In the genomic region with DNA sequence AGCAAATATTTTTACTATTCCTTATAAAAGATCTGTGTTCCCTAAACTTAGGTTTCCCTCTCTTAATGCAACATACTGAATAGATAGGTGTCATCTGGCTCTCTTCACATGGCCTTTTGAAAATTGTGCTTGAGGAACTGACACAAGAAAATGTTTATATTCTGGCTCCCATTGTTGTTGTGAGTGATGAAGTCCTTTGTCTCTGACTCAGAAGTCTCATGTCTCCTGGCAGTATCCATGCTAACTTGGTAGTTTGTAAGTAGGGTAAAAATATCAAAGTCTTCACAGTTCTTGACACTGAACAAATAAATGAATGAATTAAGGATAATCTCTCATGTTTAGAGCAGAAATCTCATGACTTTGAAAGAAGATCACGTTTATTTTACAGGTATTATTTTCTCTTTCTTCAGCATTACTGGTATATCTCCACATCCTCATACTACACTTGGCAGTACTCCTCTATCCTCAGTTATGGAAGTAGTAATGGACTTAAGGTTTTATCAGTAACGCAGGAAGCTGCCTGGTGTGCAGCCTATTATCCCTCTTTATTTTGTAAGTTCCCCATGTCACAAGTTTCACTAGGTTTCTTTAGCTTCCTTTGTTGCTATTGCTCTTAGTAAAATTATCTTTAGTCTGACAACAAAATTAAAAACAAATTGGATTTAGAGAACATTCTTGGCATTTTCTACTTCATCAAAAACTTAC, we compare ENCODE assay signal across 21 cellular contexts. TPM values are rescaled to one million over a fixed set of nuclear protein-coding genes. Genes with fewer than 3 reads are reported as not detected.
A peak's percentile ranks its signal among the peaks of the same experiment; 100 is the strongest.
DNase-seq lines count a peak whose midpoint lies in the region; ATAC-seq, FAIRE-seq and TF ChIP-seq lines count a peak whose summit lies in the region.
"Had no signal": no experiment of that assay in that cellular context is flagged by ENCODE, and none has a peak within 500 bp of the region (broad histone marks: within the 10 kb centered on the region; RNA-seq: fewer than 3 reads in every experiment).

No MANE protein-coding gene starts in this region.

- no peaks in the 10 kb centered on the region for H3K79me2 ChIP-seq in mesendoderm (ENCODE audit: control insufficient read depth, insufficient read depth, low read length)

- no peak overlapping the region for H3K4me3 Mint-ChIP-seq in Caco-2 (ENCODE audit: unreplicated experiment)
- H3K4me3 Mint-ChIP-seq: CD8-positive, alpha-beta T cell had no signal

- no peak overlapping the region for H2AK5ac ChIP-seq in mesendoderm (ENCODE audit: low read length)

- no peaks in the 10 kb centered on the region for H3K9me3 ChIP-seq in Caco-2
- no peaks in the 10 kb centered on the region for H3K9me3 ChIP-seq in pancreas
- H3K9me3 ChIP-seq: BLaER1 treated with 17β-estradiol and CSF1 and Interleukin-3, amounts not matched to agents 10 nM and 100 nM; HAP-1 had no signal

- H3K27me3 ChIP-seq in Caco-2 (replicated peaks; ENCODE audit: control insufficient read depth, insufficient read depth, low read length) (no peaks in the 10 kb centered on the region), brain microvascular endothelial cell (replicated peaks) (no peaks in the 10 kb centered on the region), mesendoderm (ENCODE audit: insufficient read depth, low read length, poor library complexity) (no peaks in the 10 kb centered on the region), pancreas (no peaks in the 10 kb centered on the region)
- H3K27me3 ChIP-seq: BLaER1 treated with 17β-estradiol and CSF1 and Interleukin-3, amounts not matched to agents 10 nM and 100 nM had no signal

- H2BK15ac ChIP-seq in mesendoderm (replicated peaks; ENCODE audit: low read depth): no peak overlapping the region

- DNase-seq in Caco-2: no peak
- peak; percentile 32 for DNase-seq in M059J (ENCODE audit: low read depth)
- DNase-seq in brain microvascular endothelial cell: no peak
- peak; percentile 55 for DNase-seq in mesendoderm
- DNase-seq in AG08396 (ENCODE audit: low spot score): no peak
- DNase-seq in pancreas: no peak
- DNase-seq in SW480 (ENCODE audit: low spot score): no peak
- no peak for DNase-seq in GDM1 (lab: John Stamatoyannopoulos, UW)
- DNase-seq: CD8-positive, alpha-beta T cell; DMS53; NCI-H1105; NCI-H1694; NCI-H2227 treated with DMSO at 0.1 percent for 48 hours; NCI-H510A treated with DMSO at 0.1 percent for 48 hours; NCI-H774; SHP77 treated with DMSO at 0.1 percent for 48 hours had no signal

- H3K27ac ChIP-seq in brain microvascular endothelial cell: peak overlapping the region; percentile 6
- H3K27ac ChIP-seq in mesendoderm (ENCODE audit: low read depth, low read length): no peak overlapping the region
- no peak overlapping the region for H3K27ac ChIP-seq in pancreas
- H3K27ac ChIP-seq: BLaER1 treated with 17β-estradiol and CSF1 and Interleukin-3, amounts not matched to agents 10 nM and 100 nM had no signal

- peaks cover 11% of the 10 kb centered on the region for H3K4me1 Mint-ChIP-seq in Caco-2 (ENCODE audit: low read depth, unreplicated experiment)

- intact Hi-C loops in Caco-2 (cut with micrococcal nuclease; ENCODE audit: unreplicated experiment) (no loop called here), pancreas (cut with DNase I) (no loop called here)

- no peak for FAIRE-seq in pancreas (lab: Jason Lieb, UNC)
- FAIRE-seq: A204.1, K562 had no signal

- no peak overlapping the region for H3K18ac ChIP-seq in mesendoderm (ENCODE audit: low read length)

- peak overlapping the region; percentile 13 for H3K27ac Mint-ChIP-seq in Caco-2 (ENCODE audit: unreplicated experiment)
- H3K27ac Mint-ChIP-seq: CD8-positive, alpha-beta T cell had no signal

- H3K56ac ChIP-seq in mesendoderm (ENCODE audit: low read length): no peak overlapping the region

- no peak overlapping the region for H3K4ac ChIP-seq in mesendoderm (ENCODE audit: low read depth, low read length)

- no peak overlapping the region for H2BK5ac ChIP-seq in mesendoderm (ENCODE audit: low read length)

- TF ChIP-seq CTCF in Caco-2 (IDR thresholded peaks at IDR 0.05; ENCODE audit: insufficient read depth in 1 of 2, low read depth in 1 of 2, low read length in 1 of 2, severe bottlenecking in 1 of 2, unreplicated experiment in 1 of 2): no peak
- no peak for TF ChIP-seq CTCF in brain microvascular endothelial cell (IDR thresholded peaks at IDR 0.05; ENCODE audit: low read depth, low read length, missing control alignments)
- no peak for TF ChIP-seq CTCF in pancreas (IDR thresholded peaks at IDR 0.05)

- POLR2A ChIA-PET in Caco-2 (lab: Charles Lee): no interaction called here

- no TSS peak for BruUV-seq in Caco-2 (replicated peaks; lab: Mats Ljungman, UMichigan)

- H3K9ac ChIP-seq in mesendoderm (ENCODE audit: low read length): no peak overlapping the region
- H3K9ac ChIP-seq: BLaER1 treated with 17β-estradiol and CSF1 and Interleukin-3, amounts not matched to agents 10 nM and 100 nM had no signal

- no peaks in the 10 kb centered on the region for H3K36me3 Mint-ChIP-seq in Caco-2 (ENCODE audit: insufficient read depth, unreplicated experiment)
- H3K36me3 Mint-ChIP-seq: CD8-positive, alpha-beta T cell had no signal

- H3K23ac ChIP-seq in mesendoderm (ENCODE audit: low read length): no peak overlapping the region

- ATAC-seq in pancreas: no peak
- ATAC-seq: CD8-positive, alpha-beta T cell; K562 had no signal

- no peak overlapping the region for H4K5ac ChIP-seq in mesendoderm (ENCODE audit: low read length)

- no peak overlapping the region for H2BK120ac ChIP-seq in mesendoderm (ENCODE audit: low read depth, low read length)

- no peak overlapping the region for H3K4me2 ChIP-seq in mesendoderm (ENCODE audit: low read length)
- H3K4me2 ChIP-seq: BLaER1 treated with 17β-estradiol and CSF1 and Interleukin-3, amounts not matched to agents 10 nM and 100 nM had no signal

- CTCF ChIA-PET in Caco-2 (lab: Charles Lee): no interaction called here

- no peak overlapping the region for H4K8ac ChIP-seq in mesendoderm (ENCODE audit: low read depth, low read length)

- H3K27me3 Mint-ChIP-seq in Caco-2 (ENCODE audit: insufficient read depth, unreplicated experiment): no peaks in the 10 kb centered on the region

- peaks cover 7% of the 10 kb centered on the region for H3K9me3 Mint-ChIP-seq in Caco-2 (ENCODE audit: unreplicated experiment)

- no CpG with 5 or more reads among the region's 2 CpGs for WGBS in mesendoderm (ENCODE audit: extremely low coverage, insufficient coverage, low lambda C conversion rate)
- WGBS in pancreas, 2 donors: 43 to 44% methylated on average over 2 of the region's 2 CpGs

- in situ Hi-C loops in brain microvascular endothelial cell (cut with HindIII; ENCODE audit: low pct_ligation_motif_present, low sequenced_read_pairs): no loop called here

- H3K36me3 ChIP-seq in Caco-2 (ENCODE audit: control insufficient read depth, insufficient read depth, low read length) (no peaks in the 10 kb centered on the region), brain microvascular endothelial cell (replicated peaks) (no peaks in the 10 kb centered on the region), mesendoderm (ENCODE audit: control insufficient read depth, insufficient read depth, low read length) (no peaks in the 10 kb centered on the region), pancreas (no peaks in the 10 kb centered on the region)
- H3K36me3 ChIP-seq: BLaER1 treated with 17β-estradiol and CSF1 and Interleukin-3, amounts not matched to agents 10 nM and 100 nM; HAP-1 had no signal

- peaks cover 16% of the 10 kb centered on the region; the same call in 1 of the 2 replicates for H3K4me1 ChIP-seq in Caco-2
- H3K4me1 ChIP-seq in mesendoderm (ENCODE audit: control insufficient read depth, low read depth, low read length): no peaks in the 10 kb centered on the region
- H3K4me1 ChIP-seq in pancreas: no peaks in the 10 kb centered on the region
- H3K4me1 ChIP-seq: BLaER1 treated with 17β-estradiol and CSF1 and Interleukin-3, amounts not matched to agents 10 nM and 100 nM; HAP-1 had no signal

- H3K79me1 ChIP-seq in mesendoderm (ENCODE audit: low read length): no peaks in the 10 kb centered on the region

- H3K4me3 ChIP-seq in Caco-2 (ENCODE audit: low read depth, low read length) (no peak overlapping the region), brain microvascular endothelial cell (ENCODE audit: low read depth, low read length) (no peak overlapping the region), mesendoderm (ENCODE audit: low read length) (no peak overlapping the region), pancreas (no peak overlapping the region)
- H3K4me3 ChIP-seq: BLaER1 treated with 17β-estradiol and CSF1 and Interleukin-3, amounts not matched to agents 10 nM and 100 nM; HAP-1; K562 had no signal

RNA-seq across cellular contexts. Expression of gene PABPC4L, which starts 14.2 kb away (rescaled TPM):
- total RNA-seq in Caco-2 (2022) (not detected in 2 replicates), pancreas (under 1 TPM; 0.06 to 0.56 (median 0.24) TPM)
- total RNA-seq in M059J (2014; rRNA removed; shearing (Covaris generic)): 1.8 and 1.9 TPM in 2 replicates
- 3.8 TPM for polyA plus RNA-seq in mesendoderm (2013, experiment 1 of 2)
- polyA plus RNA-seq in mesendoderm (2013, experiment 2 of 2): 4.4 TPM
- polyA plus RNA-seq in pancreas: under 1 TPM; 0.11 to 0.12 TPM
- total RNA-seq: CD8-positive, alpha-beta T cell; OCI-LY7 had no signal

Comparison
In these comparisons a context has a peak if more than half of its experiments do, and no peak if none do; other contexts are left out.
1. DNase-seq: peak in M059J (single experiment) and mesendoderm (single experiment); none in Caco-2 (0 of 2), brain microvascular endothelial cell (single experiment), AG08396 (single experiment), pancreas (0 of 6), SW480 (single experiment) and GDM1 (single experiment).